Comparison of ENCODE assay signal across 33 cellular contexts in the genomic region with DNA sequence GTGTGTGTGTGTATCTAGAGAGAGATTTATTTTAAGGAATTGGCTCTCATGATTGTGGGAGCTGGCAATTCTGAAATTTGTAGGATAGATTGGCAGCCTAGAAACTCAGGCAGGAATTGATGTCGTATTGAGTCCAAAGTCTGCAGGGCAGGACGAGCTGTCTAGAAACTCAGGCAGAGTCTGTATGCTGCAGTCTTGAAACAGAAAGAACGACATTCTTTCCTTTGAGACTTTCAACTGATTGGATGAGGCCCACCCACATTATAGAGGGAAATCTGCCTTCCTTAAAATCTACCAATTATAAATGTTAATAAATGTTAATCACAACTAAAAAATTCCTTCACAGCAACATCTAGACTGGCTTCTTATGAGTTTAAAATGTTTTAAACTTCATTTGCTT.
"Had no signal": no experiment of that assay in that cellular context is flagged by ENCODE, and none has a peak within 500 bp of the region (broad histone marks: within the 10 kb centered on the region; RNA-seq: fewer than 3 reads in every experiment).

No MANE protein-coding gene starts in this region.

- H3K4me1 ChIP-seq: Peyer's patch, SJSA1 had no signal

- H3K27me3 ChIP-seq: Peyer's patch, SJSA1 had no signal

- H3K9me3 ChIP-seq: Peyer's patch, SJSA1, SK-N-SH had no signal

- DNase-seq: Karpas-422; MM.1S; MV-4-11; NCI-H1092; NCI-H1105; NCI-H1417 treated with DMSO at 0.1 percent for 48 hours; NCI-H1436 treated with DMSO at 0.1 percent for 48 hours; NCI-H1694 treated with DMSO at 0.1 percent for 48 hours; NCI-H187 treated with DMSO at 0.1 percent for 48 hours; NCI-H2029; NCI-H2081 treated with DMSO at 0.1 percent for 48 hours; NCI-H2107; NCI-H2171; NCI-H226; NCI-H446 treated with DMSO at 0.1 percent for 48 hours; NCI-H510A; NCI-H524; NCI-H526; NCI-H69; NCI-H748 treated with DMSO at 0.1 percent for 48 hours; NCI-H82; NK-92 treated with Interleukin-12 subunit alpha and Interleukin-12 subunit beta, amount 100 ng/mL, for 24 hours; OCI-M1; PC-3; Peyer's patch; RPMI8226; SHP77; SK-N-SH; SW 1271; T-helper 1 cell had no signal

- H3K27ac ChIP-seq: KMS-11, Peyer's patch, SJSA1 had no signal

- H3K4me3 ChIP-seq: Peyer's patch, SJSA1 had no signal

- H3K9ac ChIP-seq: KMS-11, SK-N-SH had no signal

- H3K36me3 ChIP-seq: Peyer's patch, SJSA1 had no signal

- H3K4me2 ChIP-seq: KMS-11, SK-N-SH had no signal

- ATAC-seq: PC-3, Right ventricle myocardium inferior had no signal
